Comparison of ENCODE assay signal across 2 cellular contexts in the genomic region with DNA sequence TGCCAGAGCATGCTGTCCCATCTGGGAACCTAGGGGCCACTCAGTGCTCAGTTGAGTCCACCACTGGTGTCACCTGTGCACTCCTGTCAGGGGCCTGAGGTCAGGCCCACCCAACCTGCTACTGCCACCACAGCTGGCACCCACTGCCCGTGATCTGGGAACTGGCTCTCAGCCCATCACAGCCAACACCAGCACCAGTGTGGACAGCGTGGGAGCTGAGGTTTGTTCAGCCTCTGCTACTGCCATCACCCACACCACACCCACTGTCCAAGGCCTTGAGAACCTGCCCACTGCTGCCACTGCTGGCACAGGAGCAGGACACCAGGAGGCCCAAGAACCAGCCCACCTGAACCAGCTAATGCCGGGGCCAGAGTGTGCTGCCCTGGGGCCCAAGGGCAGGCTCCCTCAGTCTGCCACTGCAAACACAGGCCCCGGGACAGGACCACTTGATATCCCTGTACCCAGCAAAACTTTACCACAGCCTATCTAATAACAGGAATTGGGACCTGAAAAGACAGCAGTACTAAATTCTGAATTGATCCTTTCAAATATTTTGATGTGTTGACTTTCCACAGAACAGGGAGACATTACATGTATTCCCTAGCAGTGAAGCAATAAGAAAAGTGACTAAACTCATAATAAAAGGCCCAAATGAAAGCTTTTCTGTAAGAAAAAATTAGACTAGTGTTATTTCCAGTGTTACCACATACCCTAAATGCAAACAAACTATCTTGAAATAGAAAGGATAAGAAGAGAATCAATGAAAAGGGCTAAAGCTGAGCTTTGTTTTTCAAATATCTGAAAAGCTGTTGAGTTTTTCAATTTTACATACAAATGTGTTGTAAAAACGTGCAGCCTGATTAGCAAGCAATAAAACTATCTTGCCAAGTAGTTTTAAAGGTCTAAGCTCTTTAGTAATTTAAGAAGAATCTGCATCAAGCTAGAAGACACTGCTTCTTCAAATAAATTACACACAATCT.
TF ChIP-seq lines count a peak whose summit lies in the region.

No MANE protein-coding gene starts in this region.

TF ChIP-seq in H1, 55 proteins besides CTCF, POLR2A, EP300 and RAD21:
- no peak for TF ChIP-seq EGR1 (IDR thresholded peaks at IDR 0.05; ENCODE audit: borderline replicate concordance, low read depth, low read length)
- TF ChIP-seq, protein P1, sequence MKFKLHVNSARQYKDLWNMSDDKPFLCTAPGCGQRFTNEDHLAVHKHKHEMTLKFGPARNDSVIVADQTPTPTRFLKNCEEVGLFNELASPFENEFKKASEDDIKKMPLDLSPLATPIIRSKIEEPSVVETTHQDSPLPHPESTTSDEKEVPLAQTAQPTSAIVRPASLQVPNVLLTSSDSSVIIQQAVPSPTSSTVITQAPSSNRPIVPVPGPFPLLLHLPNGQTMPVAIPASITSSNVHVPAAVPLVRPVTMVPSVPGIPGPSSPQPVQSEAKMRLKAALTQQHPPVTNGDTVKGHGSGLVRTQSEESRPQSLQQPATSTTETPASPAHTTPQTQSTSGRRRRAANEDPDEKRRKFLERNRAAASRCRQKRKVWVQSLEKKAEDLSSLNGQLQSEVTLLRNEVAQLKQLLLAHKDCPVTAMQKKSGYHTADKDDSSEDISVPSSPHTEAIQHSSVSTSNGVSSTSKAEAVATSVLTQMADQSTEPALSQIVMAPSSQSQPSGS (IDR thresholded peaks at IDR 0.05; ENCODE audit: low read length), result no peak

TF ChIP-seq in HepG2, 621 proteins besides CTCF, POLR2A, EP300 and RAD21:
- TF ChIP-seq, protein P2, sequence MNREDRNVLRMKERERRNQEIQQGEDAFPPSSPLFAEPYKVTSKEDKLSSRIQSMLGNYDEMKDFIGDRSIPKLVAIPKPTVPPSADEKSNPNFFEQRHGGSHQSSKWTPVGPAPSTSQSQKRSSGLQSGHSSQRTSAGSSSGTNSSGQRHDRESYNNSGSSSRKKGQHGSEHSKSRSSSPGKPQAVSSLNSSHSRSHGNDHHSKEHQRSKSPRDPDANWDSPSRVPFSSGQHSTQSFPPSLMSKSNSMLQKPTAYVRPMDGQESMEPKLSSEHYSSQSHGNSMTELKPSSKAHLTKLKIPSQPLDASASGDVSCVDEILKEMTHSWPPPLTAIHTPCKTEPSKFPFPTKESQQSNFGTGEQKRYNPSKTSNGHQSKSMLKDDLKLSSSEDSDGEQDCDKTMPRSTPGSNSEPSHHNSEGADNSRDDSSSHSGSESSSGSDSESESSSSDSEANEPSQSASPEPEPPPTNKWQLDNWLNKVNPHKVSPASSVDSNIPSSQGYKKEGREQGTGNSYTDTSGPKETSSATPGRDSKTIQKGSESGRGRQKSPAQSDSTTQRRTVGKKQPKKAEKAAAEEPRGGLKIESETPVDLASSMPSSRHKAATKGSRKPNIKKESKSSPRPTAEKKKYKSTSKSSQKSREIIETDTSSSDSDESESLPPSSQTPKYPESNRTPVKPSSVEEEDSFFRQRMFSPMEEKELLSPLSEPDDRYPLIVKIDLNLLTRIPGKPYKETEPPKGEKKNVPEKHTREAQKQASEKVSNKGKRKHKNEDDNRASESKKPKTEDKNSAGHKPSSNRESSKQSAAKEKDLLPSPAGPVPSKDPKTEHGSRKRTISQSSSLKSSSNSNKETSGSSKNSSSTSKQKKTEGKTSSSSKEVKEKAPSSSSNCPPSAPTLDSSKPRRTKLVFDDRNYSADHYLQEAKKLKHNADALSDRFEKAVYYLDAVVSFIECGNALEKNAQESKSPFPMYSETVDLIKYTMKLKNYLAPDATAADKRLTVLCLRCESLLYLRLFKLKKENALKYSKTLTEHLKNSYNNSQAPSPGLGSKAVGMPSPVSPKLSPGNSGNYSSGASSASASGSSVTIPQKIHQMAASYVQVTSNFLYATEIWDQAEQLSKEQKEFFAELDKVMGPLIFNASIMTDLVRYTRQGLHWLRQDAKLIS (CRISPR knock-in tag; IDR thresholded peaks at IDR 0.05), result no peak
- TF ChIP-seq SOX6 (IDR thresholded peaks at IDR 0.05) (no peak), SOX6 (CRISPR knock-in tag; IDR thresholded peaks at IDR 0.05) (no peak), HNRNPK (IDR thresholded peaks at IDR 0.05; ENCODE audit: low read depth, low read length, poor library complexity, severe bottlenecking) (no peak), MAZ (IDR thresholded peaks at IDR 0.05; ENCODE audit: borderline replicate concordance, low read depth, low read length) (no peak), MAZ (CRISPR knock-in tag; IDR thresholded peaks at IDR 0.05; ENCODE audit: low read depth) (no peak), KLF13 (CRISPR knock-in tag; IDR thresholded peaks at IDR 0.05) (no peak)
- TF ChIP-seq, protein P3, sequence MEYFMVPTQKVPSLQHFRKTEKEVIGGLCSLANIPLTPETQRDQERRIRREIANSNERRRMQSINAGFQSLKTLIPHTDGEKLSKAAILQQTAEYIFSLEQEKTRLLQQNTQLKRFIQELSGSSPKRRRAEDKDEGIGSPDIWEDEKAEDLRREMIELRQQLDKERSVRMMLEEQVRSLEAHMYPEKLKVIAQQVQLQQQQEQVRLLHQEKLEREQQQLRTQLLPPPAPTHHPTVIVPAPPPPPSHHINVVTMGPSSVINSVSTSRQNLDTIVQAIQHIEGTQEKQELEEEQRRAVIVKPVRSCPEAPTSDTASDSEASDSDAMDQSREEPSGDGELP (IDR thresholded peaks at IDR 0.05; ENCODE audit: borderline replicate concordance, low read depth), result no peak
